In the genomic region with DNA sequence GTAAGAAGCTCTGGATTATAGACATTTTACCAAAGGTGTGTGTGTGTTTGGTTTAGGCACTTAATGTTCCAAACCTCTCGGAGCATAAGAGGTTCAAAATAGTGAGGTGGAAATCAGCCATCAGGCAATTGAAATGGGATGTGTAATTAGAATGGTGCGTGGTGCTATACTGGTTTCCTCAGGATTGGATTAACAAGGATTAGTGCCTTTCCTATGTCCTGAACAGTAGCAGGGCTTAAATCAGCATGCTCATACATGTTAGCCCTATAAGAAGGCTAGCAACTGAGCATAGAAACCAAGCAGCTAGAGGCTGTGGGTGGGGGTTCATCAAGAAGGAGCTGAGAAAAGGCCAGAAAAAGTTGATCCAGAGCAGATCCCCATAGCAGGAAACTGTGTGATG, we compare ENCODE assay signal across 27 cellular contexts.
"Had no signal": no experiment of that assay in that cellular context is flagged by ENCODE, and none has a peak within 500 bp of the region (broad histone marks: within the 10 kb centered on the region; RNA-seq: fewer than 3 reads in every experiment).

No MANE protein-coding gene starts in this region.

- H3K27me3 ChIP-seq: adrenal gland, ascending aorta, esophagus squamous epithelium, gastroesophageal sphincter, spleen, testis had no signal

- H3K36me3 Mint-ChIP-seq: activated naive CD4-positive, alpha-beta T cell treated with anti-CD3 and anti-CD28 coated beads, Interleukin-2, amount 50 U/mL, for 72 hours; memory B cell; naive B cell; type B pancreatic cell had no signal

- DNase-seq: activated CD4-positive, alpha-beta T cell treated with anti-CD3 and anti-CD28 coated beads, Interleukin-2, amount 10 ng/mL, durations not matched to agents 7 days and 5 days; activated CD4-positive, CD25-positive, alpha-beta regulatory T cell treated with anti-CD3 and anti-CD28 coated beads, Interleukin-2, amount 50 U/mL, for 72 hours; activated CD8-positive, alpha-beta T cell treated with anti-CD3 and anti-CD28 coated beads, Interleukin-2, amount 10 ng/mL, durations not matched to agents 7 days and 5 days; activated T-cell treated with anti-CD3 and anti-CD28 coated beads, Interleukin-2, amount 50 U/mL, for 1 hour; adrenal gland; dorsolateral prefrontal cortex; effector memory CD8-positive, alpha-beta T cell; esophagus squamous epithelium; head of caudate nucleus; hypothalamus; mucosa of descending colon; naive B cell; occipital lobe; spleen; stimulated activated CD4-positive, alpha-beta T cell treated with anti-CD3 and anti-CD28 coated beads, Interleukin-4, amount 100 ng/mL, for 1 hour; testis had no signal

- ATAC-seq: activated CD8-positive, alpha-beta T cell treated with anti-CD3 and anti-CD28 coated beads, Interleukin-2, amount 10 ng/mL, durations not matched to agents 7 days and 5 days; activated naive CD4-positive, alpha-beta T cell treated with anti-CD3 and anti-CD28 coated beads, Interleukin-2, amount 50 U/mL, for 72 hours; activated T-helper 17 cell treated with anti-CD3 and anti-CD28 coated beads, Interleukin-2, amount 50 U/mL, for 72 hours; effector memory CD8-positive, alpha-beta T cell; gastroesophageal sphincter; mucosa of descending colon had no signal

- H3K27ac ChIP-seq: adrenal gland, ascending aorta, dorsolateral prefrontal cortex, esophagus squamous epithelium, gastroesophageal sphincter, spleen, testis, VCaP had no signal

- H3K4me1 Mint-ChIP-seq: activated CD4-positive, alpha-beta T cell treated with anti-CD3 and anti-CD28 coated beads, Interleukin-2, amount 10 ng/mL, durations not matched to agents 7 days and 5 days; activated T-helper 17 cell treated with anti-CD3 and anti-CD28 coated beads, Interleukin-2, amount 50 U/mL, for 72 hours; central memory CD8-positive, alpha-beta T cell; naive B cell had no signal

- H3K4me3 ChIP-seq: adrenal gland, ascending aorta, dorsolateral prefrontal cortex, esophagus squamous epithelium, gastroesophageal sphincter, mucosa of descending colon, spleen, testis had no signal

- FAIRE-seq: colon, endothelial cell of umbilical vein had no signal

- H3K9me3 Mint-ChIP-seq: memory B cell; T-helper 2 cell treated with Interferon-gamma antibody and Interleukin-4, amounts not matched to agents 5 μg/mL and 100 μg/mL, for 36 hours had no signal

- H3K4me1 ChIP-seq: ascending aorta, gastroesophageal sphincter, spleen, testis had no signal

- H3K36me3 ChIP-seq: adrenal gland, ascending aorta, esophagus squamous epithelium, gastroesophageal sphincter, spleen had no signal

- H3K27me3 Mint-ChIP-seq: activated CD4-positive, alpha-beta T cell treated with anti-CD3 and anti-CD28 coated beads, Interleukin-2, amount 10 ng/mL, durations not matched to agents 7 days and 5 days; activated T-helper 17 cell treated with anti-CD3 and anti-CD28 coated beads, Interleukin-2, amount 50 U/mL, for 72 hours; central memory CD8-positive, alpha-beta T cell; effector memory CD8-positive, alpha-beta T cell; memory B cell; naive B cell had no signal

- H3K27ac Mint-ChIP-seq: activated CD4-positive, alpha-beta T cell treated with anti-CD3 and anti-CD28 coated beads, Interleukin-2, amount 10 ng/mL, durations not matched to agents 7 days and 5 days; activated CD8-positive, alpha-beta T cell treated with anti-CD3 and anti-CD28 coated beads, Interleukin-2, amount 10 ng/mL, durations not matched to agents 7 days and 5 days; activated naive CD4-positive, alpha-beta T cell treated with anti-CD3 and anti-CD28 coated beads, Interleukin-2, amount 50 U/mL, for 72 hours; activated T-helper 17 cell treated with anti-CD3 and anti-CD28 coated beads, Interleukin-2, amount 50 U/mL, for 72 hours; effector memory CD8-positive, alpha-beta T cell; memory B cell; naive B cell; T-helper 2 cell treated with Interferon-gamma antibody and Interleukin-4, amounts not matched to agents 5 μg/mL and 100 μg/mL, for 36 hours; type B pancreatic cell had no signal

- H3K4me3 Mint-ChIP-seq: activated CD4-positive, alpha-beta T cell treated with anti-CD3 and anti-CD28 coated beads, Interleukin-2, amount 10 ng/mL, durations not matched to agents 7 days and 5 days; activated CD8-positive, alpha-beta T cell treated with anti-CD3 and anti-CD28 coated beads, Interleukin-2, amount 10 ng/mL, durations not matched to agents 7 days and 5 days; activated T-helper 17 cell treated with anti-CD3 and anti-CD28 coated beads, Interleukin-2, amount 50 U/mL, for 72 hours; central memory CD8-positive, alpha-beta T cell; effector memory CD8-positive, alpha-beta T cell; memory B cell; naive B cell; T-helper 2 cell treated with Interferon-gamma antibody and Interleukin-4, amounts not matched to agents 5 μg/mL and 100 μg/mL, for 36 hours; type B pancreatic cell had no signal
